ENCODE assay signal across 9 cellular contexts in genomic region chr6:90502866-90503407, GRCh38.
DNase-seq lines count a peak whose midpoint lies in the region; ATAC-seq and TF ChIP-seq lines count a peak whose summit lies in the region.
"Had no signal": no experiment of that assay in that cellular context is flagged by ENCODE, and none has a peak within 500 bp of the region (broad histone marks: within the 10 kb centered on the region; RNA-seq: fewer than 3 reads in every experiment).

No MANE protein-coding gene starts in this region.

- ATAC-seq in GM18867 (IDR thresholded peaks at IDR 0.05; ENCODE audit: unreplicated experiment) (peak; percentile 54), HG02678 (IDR thresholded peaks at IDR 0.05; ENCODE audit: unreplicated experiment) (peak; percentile 67), GM19455 (IDR thresholded peaks at IDR 0.05; ENCODE audit: unreplicated experiment) (no peak)

- H3K9me3 ChIP-seq in liver (ENCODE audit: control insufficient read depth in 4 of 4, low read length in 3 of 4) (no peaks in the 10 kb centered on the region), testis (no peaks in the 10 kb centered on the region)

- H3K36me3 ChIP-seq in liver (ENCODE audit: control insufficient read depth in 4 of 4, insufficient read depth in 3 of 4, low read depth in 1 of 4, low read length in 3 of 4) (no peaks in the 10 kb centered on the region), testis (ENCODE audit: low read depth, missing control alignments) (no peaks in the 10 kb centered on the region)

- TF ChIP-seq POLR2A in testis (IDR thresholded peaks at IDR 0.05), result no peak

- no peak overlapping the region for H3K27ac ChIP-seq in liver (ENCODE audit: low read depth in 1 of 2, low read length in 2 of 2)
- H3K27ac ChIP-seq in dorsolateral prefrontal cortex, result peak overlapping the region in 5 of 59 donors; percentile 2 to 44 (median 27)
- no peak overlapping the region for H3K27ac ChIP-seq in testis

- peak; percentile 14 to 43 for TF ChIP-seq RAD21 in liver (IDR thresholded peaks at IDR 0.05)

- H3K4me3 ChIP-seq in liver (ENCODE audit: low read depth in 1 of 3, low read length in 3 of 3), result no peak overlapping the region
- H3K4me3 ChIP-seq in dorsolateral prefrontal cortex, result no peak overlapping the region
- no peak overlapping the region for H3K4me3 ChIP-seq in testis

- WGBS in liver, result 80% methylated on average over 3 of the region's 3 CpGs
- 92% methylated on average over 3 of the region's 3 CpGs for WGBS in testis, 2 donors

- DNase-seq in NCI-H2227 (lab: John Stamatoyannopoulos, UW; ENCODE audit: unreplicated experiment) (peak; percentile 62), dorsolateral prefrontal cortex (no peak), testis (no peak), retina (no peak)
- DNase-seq: naive B cell had no signal

- TF ChIP-seq CTCF in liver (IDR thresholded peaks at IDR 0.05; ENCODE audit: low read depth, low read length, missing input control) (no peak), dorsolateral prefrontal cortex (IDR thresholded peaks at IDR 0.05 in 54 of 56, conservative IDR thresholded peaks at IDR 0.05 in 2 of 56; ENCODE audit: low read depth in 1 of 56, partially characterized antibody in 56 of 56) (no peak), testis (IDR thresholded peaks at IDR 0.05) (no peak)

- H3K27me3 ChIP-seq in liver (ENCODE audit: control insufficient read depth in 4 of 4, insufficient read depth in 4 of 4, low read length in 3 of 4), result no peaks in the 10 kb centered on the region
- no peaks in the 10 kb centered on the region for H3K27me3 ChIP-seq in dorsolateral prefrontal cortex
- no peaks in the 10 kb centered on the region for H3K27me3 ChIP-seq in testis

- peaks cover 2 to 12% (median 6%) of the 10 kb centered on the region in 4 donors for H3K4me1 ChIP-seq in liver (ENCODE audit: control insufficient read depth in 4 of 4, insufficient read depth in 4 of 4, low read length in 3 of 4)
- H3K4me1 ChIP-seq in testis, result no peaks in the 10 kb centered on the region

- no peak overlapping the region for H3K9ac ChIP-seq in liver (ENCODE audit: low read depth in 1 of 2, low read length in 2 of 2)

- intact Hi-C loops in dorsolateral prefrontal cortex (cut with DNase I) (no loop called here), testis (cut with DNase I; ENCODE audit: low total_unique reads) (no loop called here)

TF ChIP-seq in liver, 16 proteins besides CTCF, POLR2A, EP300 and RAD21:
- TF ChIP-seq EGR1 (IDR thresholded peaks at IDR 0.05; ENCODE audit: low read depth in 2 of 2) (no peak), MAX (IDR thresholded peaks at IDR 0.05) (peak; percentile 79), NR2F2 (IDR thresholded peaks at IDR 0.05) (no peak), GABPA (IDR thresholded peaks at IDR 0.05 in 1 of 2, conservative IDR thresholded peaks at IDR 0.05 in 1 of 2) (peak in 1 of 2 donors; percentile 43), FOXA1 (IDR thresholded peaks at IDR 0.05) (no peak), FOXA2 (IDR thresholded peaks at IDR 0.05) (peak; percentile 42), REST (IDR thresholded peaks at IDR 0.05) (peak; percentile 62), TAF1 (conservative IDR thresholded peaks at IDR 0.05) (no peak), HNF4G (IDR thresholded peaks at IDR 0.05) (peak; percentile 44), JUND (IDR thresholded peaks at IDR 0.05) (peak; percentile 80 to 87), RXRA (IDR thresholded peaks at IDR 0.05) (peak; percentile 53 to 77), YY1 (IDR thresholded peaks at IDR 0.05) (peak; percentile 73), HNF4A (conservative IDR thresholded peaks at IDR 0.05) (peak; percentile 82 to 88), SP1 (IDR thresholded peaks at IDR 0.05) (peak; percentile 79)
- TF ChIP-seq, protein P1, sequence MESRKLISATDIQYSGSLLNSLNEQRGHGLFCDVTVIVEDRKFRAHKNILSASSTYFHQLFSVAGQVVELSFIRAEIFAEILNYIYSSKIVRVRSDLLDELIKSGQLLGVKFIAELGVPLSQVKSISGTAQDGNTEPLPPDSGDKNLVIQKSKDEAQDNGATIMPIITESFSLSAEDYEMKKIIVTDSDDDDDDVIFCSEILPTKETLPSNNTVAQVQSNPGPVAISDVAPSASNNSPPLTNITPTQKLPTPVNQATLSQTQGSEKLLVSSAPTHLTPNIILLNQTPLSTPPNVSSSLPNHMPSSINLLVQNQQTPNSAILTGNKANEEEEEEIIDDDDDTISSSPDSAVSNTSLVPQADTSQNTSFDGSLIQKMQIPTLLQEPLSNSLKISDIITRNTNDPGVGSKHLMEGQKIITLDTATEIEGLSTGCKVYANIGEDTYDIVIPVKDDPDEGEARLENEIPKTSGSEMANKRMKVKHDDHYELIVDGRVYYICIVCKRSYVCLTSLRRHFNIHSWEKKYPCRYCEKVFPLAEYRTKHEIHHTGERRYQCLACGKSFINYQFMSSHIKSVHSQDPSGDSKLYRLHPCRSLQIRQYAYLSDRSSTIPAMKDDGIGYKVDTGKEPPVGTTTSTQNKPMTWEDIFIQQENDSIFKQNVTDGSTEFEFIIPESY (IDR thresholded peaks at IDR 0.05), result peak; percentile 44
- TF ChIP-seq, protein P2, sequence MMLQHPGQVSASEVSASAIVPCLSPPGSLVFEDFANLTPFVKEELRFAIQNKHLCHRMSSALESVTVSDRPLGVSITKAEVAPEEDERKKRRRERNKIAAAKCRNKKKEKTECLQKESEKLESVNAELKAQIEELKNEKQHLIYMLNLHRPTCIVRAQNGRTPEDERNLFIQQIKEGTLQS (IDR thresholded peaks at IDR 0.05), result no peak
